In genomic region chr3:197002701-197003454, GRCh38 we compare ENCODE assay signal across 8 cellular contexts. TPM values are rescaled to one million over a fixed set of nuclear protein-coding genes. Genes with fewer than 3 reads are reported as not detected.
DNase-seq lines count a peak whose midpoint lies in the region; ATAC-seq and TF ChIP-seq lines count a peak whose summit lies in the region.

No MANE protein-coding gene starts in this region.

- no peak overlapping the region for H3K27ac Mint-ChIP-seq in T-cell

- ATAC-seq in T-cell (replicated peaks in 1 of 4): peak; percentile 83 to 88 (median 84)

- TF ChIP-seq CTCF in GM06990 (IDR thresholded peaks at IDR 0.05; ENCODE audit: insufficient read depth, low read length, poor library complexity, severe bottlenecking) (peak; percentile 31), LNCaP clone FGC (IDR thresholded peaks at IDR 0.05; ENCODE audit: control insufficient read depth, extremely low read depth, insufficient read depth) (peak; percentile 93), retinal pigment epithelial cell (conservative IDR thresholded peaks at IDR 0.05; ENCODE audit: low read depth, low read length) (peak; percentile 51)

- H3K27me3 ChIP-seq in GM06990 (replicated peaks; ENCODE audit: control insufficient read depth, insufficient read depth, low read length): no peaks in the 10 kb centered on the region

- H3K36me3 Mint-ChIP-seq in T-cell: no peaks in the 10 kb centered on the region

- no peaks in the 10 kb centered on the region for H3K36me3 ChIP-seq in GM06990 (ENCODE audit: control insufficient read depth, insufficient read depth, low read length)

- DNase-seq in GM06990 (ENCODE audit: extremely low read depth, insufficient read length) (peak; percentile 89), H4 (ENCODE audit: low spot score) (peak; percentile 63), LNCaP clone FGC (ENCODE audit: low read depth) (peak; percentile 33), T-cell (peak; percentile 49 to 82 (median 72)), anterior cingulate cortex (lab: John Stamatoyannopoulos, UW) (peak in 43 of 58 donors; percentile 32 to 78 (median 59)), hepatic stellate cell (ENCODE audit: low spot score) (peak; percentile 94), retinal pigment epithelial cell (ENCODE audit: low read depth) (no peak), cortex of kidney (lab: John Stamatoyannopoulos, UW) (no peak)

- H3K4me3 Mint-ChIP-seq in T-cell: peak overlapping the region in 1 of 3 donors; percentile 76

- no peaks in the 10 kb centered on the region for H3K27me3 Mint-ChIP-seq in T-cell

- peaks cover 11 to 13% (median 11%) of the 10 kb centered on the region in 3 donors for H3K4me1 Mint-ChIP-seq in T-cell

- no peaks in the 10 kb centered on the region for H3K9me3 Mint-ChIP-seq in T-cell

- POLR2A ChIA-PET in T-cell (lab: Charles Lee): interaction anchor here in 1 of 2 donors (0.6 kb wide), 3 partner anchors 10 to 481 kb away, joined by 5 to 9 read pairs (median 6); no protein-coding TSS in a partner anchor

- CTCF ChIA-PET in T-cell (lab: Charles Lee): interaction anchor here in 1 of 2 donors (0.5 to 0.7 kb wide), 2 partner anchors 199 to 265 kb away, joined by 3 read pairs; no protein-coding TSS in a partner anchor

- H3K4me3 ChIP-seq in GM06990 (replicated peaks; ENCODE audit: low read depth, low read length): peak overlapping the region; percentile 61
- peak overlapping the region; percentile 62 for H3K4me3 ChIP-seq in LNCaP clone FGC (ENCODE audit: low read depth, low read length)
- peak overlapping the region; percentile 9 for H3K4me3 ChIP-seq in retinal pigment epithelial cell (ENCODE audit: low read length)

RNA-seq across cellular contexts. Expression of gene MELTF, which starts 26.7 kb away (rescaled TPM):
- 4.9 and 7.0 TPM in 2 replicates for total RNA-seq in H4 (2014; rRNA removed; shearing (Covaris generic))
- total RNA-seq in T-cell: 1 to 10 TPM; 1.2 to 2.6 (median 1.6) TPM

RNA-seq across cellular contexts. Expression of gene PIGZ, which starts 34.2 kb away (rescaled TPM):
- 0.89 and 1.7 TPM in 2 replicates for total RNA-seq in H4 (2014; rRNA removed; shearing (Covaris generic))
- 1 to 10 TPM in 3 of 5 donors, under 1 TPM in 2; 0.28 to 1.3 (median 1.1) TPM for total RNA-seq in T-cell

Comparison
In these comparisons a context has a peak if more than half of its experiments do, and no peak if none do; other contexts are left out.
1. DNase-seq: peak in GM06990 (single experiment), H4 (single experiment), LNCaP clone FGC (single experiment), T-cell (34 of 34), anterior cingulate cortex (43 of 58) and hepatic stellate cell (single experiment); none in retinal pigment epithelial cell (single experiment) and cortex of kidney (single experiment).
2. H3K4me3 ChIP-seq: peak in every context shown above with its lines; median percentile 62 in LNCaP clone FGC; 61 in GM06990; 9 in retinal pigment epithelial cell.
3. CTCF ChIP-seq: peak in every context shown above with its lines; median percentile 93 in LNCaP clone FGC; 51 in retinal pigment epithelial cell; 31 in GM06990.